26 cellular contexts compared by ENCODE assay signal in the genomic region with DNA sequence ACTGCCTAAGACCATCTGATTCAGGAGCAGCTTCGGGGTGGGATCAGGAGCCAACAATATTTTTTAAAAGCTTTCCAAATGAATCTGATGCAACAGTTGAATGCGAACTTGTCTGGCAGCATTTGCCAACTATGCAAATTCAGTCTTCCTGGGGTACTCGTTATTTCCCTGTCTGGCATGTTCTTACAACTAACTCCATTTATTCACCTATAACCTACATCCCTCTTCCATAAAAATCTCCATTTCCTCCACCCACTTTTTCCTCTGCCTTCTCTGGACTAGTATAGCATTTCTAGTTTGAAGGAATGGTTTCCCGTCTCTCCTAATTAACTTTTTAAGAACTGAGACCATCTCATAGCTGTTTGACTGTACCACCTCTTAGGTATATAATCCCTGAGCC.
"Had no signal": no experiment of that assay in that cellular context is flagged by ENCODE, and none has a peak within 500 bp of the region (broad histone marks: within the 10 kb centered on the region; RNA-seq: fewer than 3 reads in every experiment).

No MANE protein-coding gene starts in this region.

- H3K4me1 ChIP-seq: gastrocnemius medialis, uterus had no signal

- ATAC-seq: activated T-cell treated with anti-CD3 and anti-CD28 coated beads, Interleukin-2, amount 50 U/mL, for 4 hours; gastrocnemius medialis; left ventricle myocardium superior; pancreas; right cardiac atrium; T-cell had no signal

- H3K4me3 Mint-ChIP-seq: activated naive CD8-positive, alpha-beta T cell treated with anti-CD3 and anti-CD28 coated beads, Interleukin-2, amount 10 ng/mL, durations not matched to agents 7 days and 5 days; activated T-cell treated with anti-CD3 and anti-CD28 coated beads, Interleukin-2, amount 50 U/mL, for 4 hours; dendritic cell treated with granulocyte-macrophage colony-stimulating factor and Interleukin-4, amounts not matched to agents 40 ng/mL and 50 ng/mL, for 4 days; nephron; T-cell; T-helper 2 cell treated with Interferon-gamma antibody and Interleukin-4, amounts not matched to agents 5 μg/mL and 100 μg/mL, for 36 hours had no signal

- DNase-seq: activated CD4-positive, alpha-beta T cell treated with anti-CD3 and anti-CD28 coated beads, Interleukin-2, amount 50 U/mL, for 4 hours; activated CD8-positive, alpha-beta memory T cell treated with anti-CD3 and anti-CD28 coated beads for 24 hours; activated CD8-positive, alpha-beta memory T cell treated with anti-CD3 and anti-CD28 coated beads, Interleukin-2, amount 50 U/mL, for 48 hours; activated naive CD4-positive, alpha-beta T cell treated with Interleukin-2 at 50 U/mL for 16 hours; activated naive CD8-positive, alpha-beta T cell treated with anti-CD3 and anti-CD28 coated beads, Interleukin-2, amount 10 ng/mL, durations not matched to agents 7 days and 5 days; activated T-cell treated with anti-CD3 and anti-CD28 coated beads, Interleukin-2, amount 50 U/mL, for 4 hours; amniotic stem cell; effector CD8-positive, alpha-beta T cell; gastrocnemius medialis; hypothalamus; left ventricle myocardium superior; mammary epithelial cell; midbrain; pancreas; right cardiac atrium; stimulated activated CD4-positive, alpha-beta T cell treated with anti-CD3 and anti-CD28 coated beads, Interleukin-12 subunit alpha, Interleukin-12 subunit beta, amount 100 ng/mL, for 4 hours; stimulated activated CD4-positive, alpha-beta T cell treated with anti-CD3 and anti-CD28 coated beads, Interleukin-4, amount 100 ng/mL, for 4 hours; stomach; T-cell; uterus; WERI-Rb-1 had no signal

- H3K36me3 ChIP-seq: pancreas, uterus, WERI-Rb-1 had no signal

- H3K27me3 ChIP-seq: cardiac muscle cell, esophagus muscularis mucosa, gastrocnemius medialis, pancreas, stomach, uterus had no signal

- H3K27me3 Mint-ChIP-seq: dendritic cell treated with granulocyte-macrophage colony-stimulating factor and Interleukin-4, amounts not matched to agents 40 ng/mL and 50 ng/mL, for 4 days; T-cell had no signal

- H3K4me3 ChIP-seq: cardiac muscle cell, esophagus muscularis mucosa, gastrocnemius medialis, pancreas, stomach, uterus had no signal

- H3K27ac Mint-ChIP-seq: activated naive CD8-positive, alpha-beta T cell treated with anti-CD3 and anti-CD28 coated beads, Interleukin-2, amount 10 ng/mL, durations not matched to agents 7 days and 5 days; dendritic cell treated with granulocyte-macrophage colony-stimulating factor and Interleukin-4, amounts not matched to agents 40 ng/mL and 50 ng/mL, for 4 days; nephron; T-cell; T-helper 2 cell treated with Interferon-gamma antibody and Interleukin-4, amounts not matched to agents 5 μg/mL and 100 μg/mL, for 36 hours had no signal

- H3K27ac ChIP-seq: cardiac muscle cell, esophagus muscularis mucosa, gastrocnemius medialis, pancreas, uterus, WERI-Rb-1 had no signal
